In genomic region chr17:731943-732787, GRCh38 we compare ENCODE assay signal across 8 cellular contexts. TPM values are rescaled to one million over a fixed set of nuclear protein-coding genes. Genes with fewer than 3 reads are reported as not detected.
A peak's percentile ranks its signal among the peaks of the same experiment; 100 is the strongest.
DNase-seq lines count a peak whose midpoint lies in the region; ATAC-seq and TF ChIP-seq lines count a peak whose summit lies in the region.

Gene TLCD3A (plus strand): TSS chr17:732596. CDS start chr17:732648, 52 bp downstream.

- H3K4me3 ChIP-seq in Panc1 (ENCODE audit: low read depth in 2 of 2, low read length in 2 of 2) (peak within 1 kb of the TSS; percentile 62 to 80), foreskin fibroblast (ENCODE audit: low read depth in 1 of 2, low read length in 2 of 2) (peak within 1 kb of the TSS; percentile 70 to 77)

- no peaks in the 10 kb centered on the region for H3K9me3 ChIP-seq in Panc1 (ENCODE audit: control insufficient read depth, insufficient read depth, low read depth, low read length)

- DNase-seq in NCI-H1417 (lab: John Stamatoyannopoulos, UW) (peak; percentile 45 to 71 (median 68)), NCI-H1417 treated with DMSO at 0.1 percent for 48 hours (lab: John Stamatoyannopoulos, UW) (no peak), Panc1 (ENCODE audit: low read depth, low spot score) (no peak), foreskin fibroblast (peak; percentile 73 to 89), nephron progenitor cell (peak; percentile 82), ureter (ENCODE audit: low spot score) (peak; percentile 70)
- peak; percentile 54 for DNase-seq in activated naive CD4-positive, alpha-beta T cell treated with Interleukin-2 at 50 U/mL for 16 hours

- peak within 1 kb of the TSS; percentile 74 for H3K27ac ChIP-seq in Panc1 (ENCODE audit: low read length)

- H3K27ac Mint-ChIP-seq in nephron progenitor cell, result peak within 1 kb of the TSS; percentile 31

- no peaks in the 10 kb centered on the region for H3K27me3 ChIP-seq in Panc1 (ENCODE audit: control insufficient read depth, insufficient read depth, low read length)

- no TSS peak for BruUV-seq in Panc1 (replicated peaks; lab: Mats Ljungman, UMichigan)

- ATAC-seq in HG02870 (IDR thresholded peaks at IDR 0.05; ENCODE audit: unreplicated experiment) (peak; percentile 58), Panc1 (peak; percentile 89)

- POLR2A ChIA-PET in Panc1 (lab: Charles Lee), result no interaction called here

- no peaks in the 10 kb centered on the region; the same call in 1 of the 2 replicates for H3K36me3 ChIP-seq in Panc1 (ENCODE audit: control insufficient read depth, insufficient read depth, low read length)

- peaks cover 3% of the 10 kb centered on the region; the same call in 1 of the 2 replicates for H3K4me1 ChIP-seq in Panc1 (ENCODE audit: control insufficient read depth, insufficient read depth, low read length)

- CTCF ChIA-PET in Panc1 (lab: Charles Lee), result no interaction called here

- H3K27me3 Mint-ChIP-seq in nephron progenitor cell (ENCODE audit: low read depth, poor library complexity), result peaks cover 12% of the 10 kb centered on the region

- in situ Hi-C loops in Panc1 (cut with HindIII; ENCODE audit: low pct_unique_long_range_greater_than_20kb, low sequenced_read_pairs), result no loop called here

- H3K9me3 Mint-ChIP-seq in nephron progenitor cell, result peaks cover 4% of the 10 kb centered on the region

- peaks cover 29% of the 10 kb centered on the region for H3K4me1 Mint-ChIP-seq in nephron progenitor cell

- H3K4me3 Mint-ChIP-seq in nephron progenitor cell, result peak within 1 kb of the TSS; percentile 92

- intact Hi-C loops in Panc1 (cut with micrococcal nuclease; ENCODE audit: unreplicated experiment), result no loop called here

- H3K36me3 Mint-ChIP-seq in nephron progenitor cell (ENCODE audit: low read depth), result peaks cover 28% of the 10 kb centered on the region

- TF ChIP-seq CTCF in Panc1 (IDR thresholded peaks at IDR 0.05), result no peak
- TF ChIP-seq CTCF in foreskin fibroblast (IDR thresholded peaks at IDR 0.05; ENCODE audit: low read depth, low read length), result no peak
- no peak for TF ChIP-seq CTCF in nephron progenitor cell (IDR thresholded peaks at IDR 0.05)

RNA-seq across cellular contexts. Expression of gene TLCD3A, which starts in this region (rescaled TPM):
- 30.4 TPM for total RNA-seq in Panc1 (2021; ENCODE audit: unreplicated experiment)
- 39.1 TPM for polyA plus RNA-seq in Panc1 (2012; ENCODE audit: insufficient read length)
- 38.3 TPM for total RNA-seq in ureter

Comparison
In these comparisons a context has a peak if more than half of its experiments do, and no peak if none do; other contexts are left out.
1. DNase-seq: peak in NCI-H1417 (3 of 3), activated naive CD4-positive, alpha-beta T cell treated with Interleukin-2 at 50 U/mL for 16 hours (single experiment), foreskin fibroblast (2 of 2), nephron progenitor cell (single experiment) and ureter (single experiment); none in NCI-H1417 treated with DMSO at 0.1 percent for 48 hours (single experiment) and Panc1 (single experiment).